Comparison of ENCODE assay signal across 16 cellular contexts in genomic region chr11:33263549-33263948, GRCh38. TPM values are rescaled to one million over a fixed set of nuclear protein-coding genes. Genes with fewer than 3 reads are reported as not detected.
A peak's percentile ranks its signal among the peaks of the same experiment; 100 is the strongest.
DNase-seq lines count a peak whose midpoint lies in the region; ATAC-seq and TF ChIP-seq lines count a peak whose summit lies in the region.
"Had no signal": no experiment of that assay in that cellular context is flagged by ENCODE, and none has a peak within 500 bp of the region (broad histone marks: within the 10 kb centered on the region; RNA-seq: fewer than 3 reads in every experiment).

No MANE protein-coding gene starts in this region.

- DNase-seq in HL-60 (ENCODE audit: low read depth in 1 of 2, low spot score in 1 of 2) (peak in 1 of 2 experiments; percentile 36), NOMO-1 treated with dmso at 0.1 percent for 144 hours (lab: John Stamatoyannopoulos, UW; ENCODE audit: unreplicated experiment) (peak; percentile 32), esophagus muscularis mucosa (ENCODE audit: extremely low spot score) (no peak), GM13977 (ENCODE audit: low spot score) (no peak), mucosa of descending colon (no peak), NCI-H1694 treated with DMSO at 0.1 percent for 48 hours (lab: John Stamatoyannopoulos, UW) (no peak)
- DNase-seq: activated CD4-positive, alpha-beta T cell treated with anti-CD3 and anti-CD28 coated beads, Interleukin-2, amount 50 U/mL, for 1 hour; aorta; Caco-2; effector CD4-positive, alpha-beta T cell; NCI-H1930; T-helper 17 cell had no signal

- H3K36me3 ChIP-seq in esophagus muscularis mucosa (no peaks in the 10 kb centered on the region), stomach smooth muscle (ENCODE audit: control insufficient read depth in 2 of 2, insufficient read depth in 2 of 2, low read length in 2 of 2) (no peaks in the 10 kb centered on the region), mucosa of descending colon (ENCODE audit: low read depth) (no peaks in the 10 kb centered on the region)
- H3K36me3 ChIP-seq: thoracic aorta had no signal

- H3K9me3 ChIP-seq in esophagus muscularis mucosa, result no peaks in the 10 kb centered on the region
- H3K9me3 ChIP-seq in stomach smooth muscle (ENCODE audit: control insufficient read depth in 2 of 2, low read length in 2 of 2), result no peaks in the 10 kb centered on the region
- no peaks in the 10 kb centered on the region for H3K9me3 ChIP-seq in mucosa of descending colon
- H3K9me3 ChIP-seq: Caco-2, thoracic aorta had no signal

- intact Hi-C loops in esophagus muscularis mucosa (cut with DNase I), result no loop called here
- intact Hi-C loops in mucosa of descending colon (cut with DNase I, micrococcal nuclease), result loop anchor here in 1 of 2 donors (10.0 kb wide), 1 partner anchor 61 kb away; no protein-coding TSS in a partner anchor

- ATAC-seq in GM18511 (IDR thresholded peaks at IDR 0.05; ENCODE audit: unreplicated experiment) (no peak), mucosa of descending colon (no peak)
- ATAC-seq: T-helper 17 cell had no signal

- no peak for TF ChIP-seq EP300 in esophagus muscularis mucosa (IDR thresholded peaks at IDR 0.05)

- H3K4me1 ChIP-seq in esophagus muscularis mucosa, result peaks cover 66 to 90% (median 88%) of the 10 kb centered on the region in 4 donors
- peaks cover 13% of the 10 kb centered on the region for H3K4me1 ChIP-seq in stomach smooth muscle (ENCODE audit: control insufficient read depth, insufficient read depth, low read length)
- H3K4me1 ChIP-seq in mucosa of descending colon (ENCODE audit: low read depth), result peaks cover 21% of the 10 kb centered on the region

- no peak for TF ChIP-seq POLR2A in esophagus muscularis mucosa (IDR thresholded peaks at IDR 0.05; ENCODE audit: low read depth)

- peak overlapping the region in 1 of 2 donors; percentile 4 for H3K9ac ChIP-seq in stomach smooth muscle (ENCODE audit: low read length in 2 of 2)

- 27% methylated on average over 2 of the region's 2 CpGs for WGBS in esophagus muscularis mucosa

- H3K27ac ChIP-seq in HL-60 (replicated peaks) (peak overlapping the region; percentile 27), esophagus muscularis mucosa (replicated peaks in 1 of 4) (peak overlapping the region; percentile 58 to 100 (median 80)), stomach smooth muscle (ENCODE audit: low read length) (peak overlapping the region; percentile 19)

- H3K27me3 ChIP-seq in HL-60 (ENCODE audit: insufficient read depth, poor library complexity, severe bottlenecking), result no peaks in the 10 kb centered on the region
- H3K27me3 ChIP-seq in esophagus muscularis mucosa, result no peaks in the 10 kb centered on the region
- no peaks in the 10 kb centered on the region for H3K27me3 ChIP-seq in stomach smooth muscle (ENCODE audit: control insufficient read depth in 1 of 2, insufficient read depth in 2 of 2, low read length in 2 of 2)

- H3K4me3 ChIP-seq in HL-60 (replicated peaks; ENCODE audit: insufficient read depth, low read length), result no peak overlapping the region
- peak overlapping the region in 3 of 4 donors; percentile 8 to 25 (median 12) for H3K4me3 ChIP-seq in esophagus muscularis mucosa
- no peak overlapping the region for H3K4me3 ChIP-seq in stomach smooth muscle (ENCODE audit: low read length in 2 of 2)
- H3K4me3 ChIP-seq in mucosa of descending colon, result no peak overlapping the region
- H3K4me3 ChIP-seq: skin epidermis had no signal

- TF ChIP-seq CTCF in HL-60 (IDR thresholded peaks at IDR 0.05; ENCODE audit: insufficient read depth, low read length), result no peak
- no peak for TF ChIP-seq CTCF in esophagus muscularis mucosa (IDR thresholded peaks at IDR 0.05)
- no peak for TF ChIP-seq CTCF in GM13977 (IDR thresholded peaks at IDR 0.05; ENCODE audit: extremely low read depth, insufficient read depth, missing control alignments)
- TF ChIP-seq CTCF in mucosa of descending colon (IDR thresholded peaks at IDR 0.05), result no peak

- in situ Hi-C loops in GM13977 (cut with MboI; ENCODE audit: low pct_unique_long_range_greater_than_20kb, low sequenced_read_pairs, unreplicated experiment), result no loop called here

RNA-seq across cellular contexts. Expression of gene HIPK3, which starts 6.4 kb away (rescaled TPM):
- total RNA-seq in esophagus muscularis mucosa (100 to 1,000 TPM; 244 to 362 (median 344) TPM), mucosa of descending colon (100 to 1,000 TPM in 1 of 3 donors, 10 to 100 TPM in 2; 67.0 to 254 (median 69.7) TPM)

Comparison
In these comparisons a context has a peak if more than half of its experiments do, and no peak if none do; other contexts are left out.
1. H3K27ac ChIP-seq: peak in every context shown above with its lines; median percentile 80 in esophagus muscularis mucosa; 27 in HL-60; 19 in stomach smooth muscle.
2. H3K4me3 ChIP-seq: peak in esophagus muscularis mucosa (3 of 4); none in HL-60 (single experiment), stomach smooth muscle (0 of 2) and mucosa of descending colon (single experiment).